In genomic region chr5:36240779-36241635, GRCh38 we compare ENCODE assay signal across 1 cellular context.
A peak's percentile ranks its signal among the peaks of the same experiment; 100 is the strongest.
TF ChIP-seq lines count a peak whose summit lies in the region.

No MANE protein-coding gene starts in this region.

TF ChIP-seq in K562, 482 proteins besides CTCF, POLR2A, EP300 and RAD21 (continued from another document and continues in another):
- TF ChIP-seq HDAC1 (IDR thresholded peaks at IDR 0.05), result peak in 1 of 2 experiments; percentile 87; a peak in 2 of 4 replicates
- no peak for TF ChIP-seq ARHGAP35 (IDR thresholded peaks at IDR 0.05; ENCODE audit: partially characterized antibody)
- TF ChIP-seq NR2C1 (IDR thresholded peaks at IDR 0.05), result no peak
- TF ChIP-seq NR2C1 (tag; IDR thresholded peaks at IDR 0.05), result no peak
- no peak for TF ChIP-seq MITF (IDR thresholded peaks at IDR 0.05)
- peak; percentile 51 for TF ChIP-seq SMARCA4 (IDR thresholded peaks at IDR 0.05)
- TF ChIP-seq NCOA6 (IDR thresholded peaks at IDR 0.05), result no peak
- TF ChIP-seq MCM2 (IDR thresholded peaks at IDR 0.05; ENCODE audit: low read depth), result no peak
- peak; percentile 59; the same call in 1 of the 2 replicates for TF ChIP-seq MTA1 (IDR thresholded peaks at IDR 0.05; ENCODE audit: borderline replicate concordance)
- TF ChIP-seq CBFA2T2 (conservative IDR thresholded peaks at IDR 0.05), result no peak
- no peak for TF ChIP-seq ZNF668 (CRISPR knock-in tag; IDR thresholded peaks at IDR 0.05)
- peak in 1 of 2 experiments; percentile 52 for TF ChIP-seq E2F6 (IDR thresholded peaks at IDR 0.05; ENCODE audit: borderline replicate concordance in 1 of 2, extremely low read depth in 1 of 2, insufficient read depth in 1 of 2, insufficient read length in 1 of 2, low read depth in 1 of 2, low read length in 1 of 2, poor library complexity in 1 of 2, severe bottlenecking in 1 of 2)
- TF ChIP-seq RBM25 (IDR thresholded peaks at IDR 0.05; ENCODE audit: low read depth, low read length, severe bottlenecking), result no peak
- TF ChIP-seq FOXK1 (CRISPR knock-in tag; IDR thresholded peaks at IDR 0.05; ENCODE audit: borderline replicate concordance), result peak; percentile 93; the same call in 1 of the 2 replicates
- no peak for TF ChIP-seq SNAPC5 (CRISPR knock-in tag; IDR thresholded peaks at IDR 0.05)
- TF ChIP-seq ZMIZ1 (IDR thresholded peaks at IDR 0.05; ENCODE audit: low read depth in 2 of 2, low read length in 2 of 2), result no peak
- no peak for TF ChIP-seq ZBTB5 (IDR thresholded peaks at IDR 0.05)
- no peak for TF ChIP-seq EZH2 (IDR thresholded peaks at IDR 0.05; ENCODE audit: borderline replicate concordance, low read depth, low read length)
- TF ChIP-seq ZNF347 (CRISPR knock-in tag; IDR thresholded peaks at IDR 0.05; ENCODE audit: low read depth), result no peak
- TF ChIP-seq TAF7 (tag; IDR thresholded peaks at IDR 0.05), result 0 out of 2 replicates have a peak, but pooled peaks have one; percentile 29
- no peak for TF ChIP-seq KAT2B (IDR thresholded peaks at IDR 0.05; ENCODE audit: low read depth, low read length)
- TF ChIP-seq SP2 (IDR thresholded peaks at IDR 0.05; ENCODE audit: extremely low read depth, low read depth, low read length, poor library complexity, severe bottlenecking), result no peak
- no peak for TF ChIP-seq KLF1 (tag; IDR thresholded peaks at IDR 0.05)
- no peak for TF ChIP-seq SMAD3 (CRISPR knock-in tag; conservative IDR thresholded peaks at IDR 0.05)
- TF ChIP-seq E2F4 (CRISPR knock-in tag; IDR thresholded peaks at IDR 0.05; ENCODE audit: low read depth), result no peak
- TF ChIP-seq RBFOX2 (IDR thresholded peaks at IDR 0.05; ENCODE audit: low read depth, low read length), result peak; percentile 73
- peak; percentile 63 to 65; a peak in 3 of 4 replicates for TF ChIP-seq MAZ (CRISPR knock-in tag; conservative IDR thresholded peaks at IDR 0.05 in 1 of 2, IDR thresholded peaks at IDR 0.05 in 1 of 2)
- no peak for TF ChIP-seq ZNF699 (CRISPR knock-in tag; IDR thresholded peaks at IDR 0.05; ENCODE audit: insufficient replicate concordance)
- TF ChIP-seq ZNF282 (CRISPR knock-in tag; IDR thresholded peaks at IDR 0.05), result no peak
- TF ChIP-seq KDM5B (IDR thresholded peaks at IDR 0.05; ENCODE audit: insufficient replicate concordance, low read depth, low read length), result peak; percentile 41
- no peak for TF ChIP-seq ZNF174 (CRISPR knock-in tag; IDR thresholded peaks at IDR 0.05)
- TF ChIP-seq VEZF1 (CRISPR knock-in tag; IDR thresholded peaks at IDR 0.05), result peak; percentile 66; the same call in 1 of the 2 replicates
- TF ChIP-seq ATF2 (CRISPR knock-in tag; IDR thresholded peaks at IDR 0.05), result no peak
- TF ChIP-seq HMG20B (CRISPR knock-in tag; IDR thresholded peaks at IDR 0.05), result no peak
- no peak for TF ChIP-seq POLR2H (tag; IDR thresholded peaks at IDR 0.05; ENCODE audit: low read depth)
- TF ChIP-seq PTBP1 (IDR thresholded peaks at IDR 0.05; ENCODE audit: low read depth, low read length), result no peak
- TF ChIP-seq SMARCE1 (IDR thresholded peaks at IDR 0.05), result no peak
- TF ChIP-seq ZZZ3 (IDR thresholded peaks at IDR 0.05), result no peak
- TF ChIP-seq KDM2B (CRISPR knock-in tag; IDR thresholded peaks at IDR 0.05), result 0 out of 2 replicates have a peak, but pooled peaks have one; percentile 16
- TF ChIP-seq ZNF592 (IDR thresholded peaks at IDR 0.05), result no peak
- TF ChIP-seq RUNX1 (IDR thresholded peaks at IDR 0.05; ENCODE audit: low read depth), result no peak
- TF ChIP-seq E2F8 (IDR thresholded peaks at IDR 0.05; ENCODE audit: low read depth, partially characterized antibody), result no peak
- no peak for TF ChIP-seq SMAD4 (CRISPR knock-in tag; conservative IDR thresholded peaks at IDR 0.05)
